Comparison of ENCODE assay signal across 1 cellular context in genomic region chr1:214362188-214362882, GRCh38.
TF ChIP-seq lines count a peak whose summit lies in the region.

No MANE protein-coding gene starts in this region.

TF ChIP-seq in HepG2, 621 proteins besides CTCF, POLR2A, EP300 and RAD21 (continued from another document):
- TF ChIP-seq MLXIP (CRISPR knock-in tag; IDR thresholded peaks at IDR 0.05; ENCODE audit: borderline replicate concordance) (no peak), DZIP1 (CRISPR knock-in tag; IDR thresholded peaks at IDR 0.05) (no peak)
